28 cellular contexts compared by ENCODE assay signal in genomic region chr1:37184789-37185188, GRCh38.
"Had no signal": no experiment of that assay in that cellular context is flagged by ENCODE, and none has a peak within 500 bp of the region (broad histone marks: within the 10 kb centered on the region; RNA-seq: fewer than 3 reads in every experiment).

No MANE protein-coding gene starts in this region.

- H3K27me3 ChIP-seq: colonic mucosa, foreskin keratinocyte, hepatocyte had no signal

- DNase-seq: colonic mucosa; cortex of kidney; dermis blood vessel endothelial cell; dorsolateral prefrontal cortex; effector CD4-positive, alpha-beta T cell; effector CD8-positive, alpha-beta T cell; effector memory CD4-positive, alpha-beta T cell; effector memory CD8-positive, alpha-beta T cell; endodermal cell; erythroblast; esophagus squamous epithelium; foreskin fibroblast; foreskin keratinocyte; foreskin melanocyte; gastrocnemius medialis; glutamatergic neuron; head of caudate nucleus; heart left ventricle; heart right ventricle had no signal

- H3K4me1 ChIP-seq: colonic mucosa, esophagus muscularis mucosa, esophagus squamous epithelium, foreskin keratinocyte, gastrocnemius medialis, gastroesophageal sphincter, heart left ventricle, heart right ventricle had no signal

- H3K4me2 ChIP-seq: hepatocyte had no signal

- FAIRE-seq: colon, endometrium, endothelial cell of umbilical vein, frontal cortex had no signal

- H3K9me3 ChIP-seq: colonic mucosa, esophagus squamous epithelium, gastrocnemius medialis had no signal

- H3K4me3 ChIP-seq: colonic mucosa, dorsolateral prefrontal cortex, esophagus muscularis mucosa, esophagus squamous epithelium, gastrocnemius medialis, gastroesophageal sphincter, heart left ventricle, heart right ventricle, hepatocyte had no signal

- H3K27ac ChIP-seq: colonic mucosa, dorsolateral prefrontal cortex, epithelial cell of prostate, esophagus muscularis mucosa, esophagus squamous epithelium, foreskin keratinocyte, gastrocnemius medialis, gastroesophageal sphincter, heart left ventricle, heart right ventricle, hepatocyte had no signal

- ATAC-seq: effector memory CD8-positive, alpha-beta T cell; esophagus mucosa; foreskin keratinocyte; gastrocnemius medialis; gastroesophageal sphincter; heart left ventricle; heart right ventricle had no signal

- H2AFZ ChIP-seq: hepatocyte had no signal

- H3K36me3 ChIP-seq: colonic mucosa, esophagus muscularis mucosa, esophagus squamous epithelium, gastrocnemius medialis, gastroesophageal sphincter, heart left ventricle, heart right ventricle had no signal

- H3K79me2 ChIP-seq: hepatocyte had no signal
